ENCODE assay signal across 1 cellular context in the genomic region with DNA sequence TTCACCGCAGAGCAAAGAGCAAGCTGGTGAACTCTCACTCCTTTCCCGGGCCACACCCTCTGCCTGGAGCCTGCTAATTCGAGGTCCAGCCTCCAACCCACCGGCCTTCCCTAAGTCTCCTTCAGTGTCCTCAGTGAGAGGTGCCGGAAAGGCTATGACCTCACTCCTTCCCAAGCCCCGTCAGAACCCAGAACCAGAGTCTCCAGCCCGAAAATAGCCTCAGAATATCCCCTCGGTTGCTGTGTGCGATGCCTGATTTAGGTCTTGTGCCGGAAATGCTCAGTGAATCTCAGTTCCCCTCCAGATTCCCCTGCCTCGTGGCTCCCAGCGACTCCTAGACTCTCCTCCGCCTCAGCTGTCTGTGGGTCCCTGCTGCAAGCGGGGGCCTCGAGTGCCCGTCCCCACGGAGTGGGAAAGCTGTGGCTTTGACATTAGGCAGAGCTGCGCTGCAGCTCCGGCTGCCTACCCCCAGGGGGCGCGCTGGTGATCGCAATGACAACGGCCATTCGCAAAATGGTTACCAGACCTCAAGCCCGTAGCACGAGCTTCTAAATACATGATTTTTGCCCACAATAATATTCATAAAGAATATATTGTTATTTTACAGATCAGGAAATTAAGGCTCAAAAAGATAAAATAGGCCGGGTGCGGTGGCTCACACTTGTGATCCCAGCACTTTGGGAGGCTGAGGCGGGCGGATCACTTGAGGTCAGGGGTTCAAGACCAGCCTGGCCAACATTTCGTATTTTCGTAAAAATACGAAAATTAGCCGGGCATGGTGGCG.
TF ChIP-seq lines count a peak whose summit lies in the region.

No MANE protein-coding gene starts in this region.

TF ChIP-seq in GM12878, 131 proteins besides CTCF, POLR2A, EP300 and RAD21 (continued from another document):
- TF ChIP-seq, protein P1, sequence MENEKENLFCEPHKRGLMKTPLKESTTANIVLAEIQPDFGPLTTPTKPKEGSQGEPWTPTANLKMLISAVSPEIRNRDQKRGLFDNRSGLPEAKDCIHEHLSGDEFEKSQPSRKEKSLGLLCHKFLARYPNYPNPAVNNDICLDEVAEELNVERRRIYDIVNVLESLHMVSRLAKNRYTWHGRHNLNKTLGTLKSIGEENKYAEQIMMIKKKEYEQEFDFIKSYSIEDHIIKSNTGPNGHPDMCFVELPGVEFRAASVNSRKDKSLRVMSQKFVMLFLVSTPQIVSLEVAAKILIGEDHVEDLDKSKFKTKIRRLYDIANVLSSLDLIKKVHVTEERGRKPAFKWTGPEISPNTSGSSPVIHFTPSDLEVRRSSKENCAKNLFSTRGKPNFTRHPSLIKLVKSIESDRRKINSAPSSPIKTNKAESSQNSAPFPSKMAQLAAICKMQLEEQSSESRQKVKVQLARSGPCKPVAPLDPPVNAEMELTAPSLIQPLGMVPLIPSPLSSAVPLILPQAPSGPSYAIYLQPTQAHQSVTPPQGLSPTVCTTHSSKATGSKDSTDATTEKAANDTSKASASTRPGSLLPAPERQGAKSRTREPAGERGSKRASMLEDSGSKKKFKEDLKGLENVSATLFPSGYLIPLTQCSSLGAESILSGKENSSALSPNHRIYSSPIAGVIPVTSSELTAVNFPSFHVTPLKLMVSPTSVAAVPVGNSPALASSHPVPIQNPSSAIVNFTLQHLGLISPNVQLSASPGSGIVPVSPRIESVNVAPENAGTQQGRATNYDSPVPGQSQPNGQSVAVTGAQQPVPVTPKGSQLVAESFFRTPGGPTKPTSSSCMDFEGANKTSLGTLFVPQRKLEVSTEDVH (IDR thresholded peaks at IDR 0.05; ENCODE audit: low read depth, partially characterized antibody), result no peak
- TF ChIP-seq TAF1 (IDR thresholded peaks at IDR 0.05; ENCODE audit: borderline replicate concordance, low read depth, low read length) (no peak), SMC3 (IDR thresholded peaks at IDR 0.05; ENCODE audit: borderline replicate concordance, low read length) (peak; percentile 86), CBX5 (IDR thresholded peaks at IDR 0.05; ENCODE audit: low read depth) (0 out of 2 replicates have a peak, but pooled peaks have one; percentile 33), ZNF217 (IDR thresholded peaks at IDR 0.05) (peak; percentile 66; the same call in 1 of the 2 replicates), CHD1 (IDR thresholded peaks at IDR 0.05; ENCODE audit: low read depth, low read length) (no peak), ZNF274 (IDR thresholded peaks at IDR 0.05; ENCODE audit: insufficient read depth, insufficient read length) (no peak), FOXM1 (IDR thresholded peaks at IDR 0.05; ENCODE audit: low read depth, low read length) (0 out of 2 replicates have a peak, but pooled peaks have one; percentile 34), FOS (IDR thresholded peaks at IDR 0.05; ENCODE audit: borderline replicate concordance, extremely low read depth, insufficient read length) (no peak), NBN (IDR thresholded peaks at IDR 0.05) (no peak), IKZF1 (conservative IDR thresholded peaks at IDR 0.05) (peak; percentile 65; the same call in 1 of the 2 replicates), ZNF24 (IDR thresholded peaks at IDR 0.05) (no peak), IKZF2 (IDR thresholded peaks at IDR 0.05) (peak; percentile 37 to 57; a peak in 3 of 4 replicates), BMI1 (IDR thresholded peaks at IDR 0.05; ENCODE audit: borderline replicate concordance) (no peak)
- TF ChIP-seq, protein P2, sequence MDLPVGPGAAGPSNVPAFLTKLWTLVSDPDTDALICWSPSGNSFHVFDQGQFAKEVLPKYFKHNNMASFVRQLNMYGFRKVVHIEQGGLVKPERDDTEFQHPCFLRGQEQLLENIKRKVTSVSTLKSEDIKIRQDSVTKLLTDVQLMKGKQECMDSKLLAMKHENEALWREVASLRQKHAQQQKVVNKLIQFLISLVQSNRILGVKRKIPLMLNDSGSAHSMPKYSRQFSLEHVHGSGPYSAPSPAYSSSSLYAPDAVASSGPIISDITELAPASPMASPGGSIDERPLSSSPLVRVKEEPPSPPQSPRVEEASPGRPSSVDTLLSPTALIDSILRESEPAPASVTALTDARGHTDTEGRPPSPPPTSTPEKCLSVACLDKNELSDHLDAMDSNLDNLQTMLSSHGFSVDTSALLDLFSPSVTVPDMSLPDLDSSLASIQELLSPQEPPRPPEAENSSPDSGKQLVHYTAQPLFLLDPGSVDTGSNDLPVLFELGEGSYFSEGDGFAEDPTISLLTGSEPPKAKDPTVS (IDR thresholded peaks at IDR 0.05; ENCODE audit: low read depth, low read length), result no peak
- TF ChIP-seq, protein P3, sequence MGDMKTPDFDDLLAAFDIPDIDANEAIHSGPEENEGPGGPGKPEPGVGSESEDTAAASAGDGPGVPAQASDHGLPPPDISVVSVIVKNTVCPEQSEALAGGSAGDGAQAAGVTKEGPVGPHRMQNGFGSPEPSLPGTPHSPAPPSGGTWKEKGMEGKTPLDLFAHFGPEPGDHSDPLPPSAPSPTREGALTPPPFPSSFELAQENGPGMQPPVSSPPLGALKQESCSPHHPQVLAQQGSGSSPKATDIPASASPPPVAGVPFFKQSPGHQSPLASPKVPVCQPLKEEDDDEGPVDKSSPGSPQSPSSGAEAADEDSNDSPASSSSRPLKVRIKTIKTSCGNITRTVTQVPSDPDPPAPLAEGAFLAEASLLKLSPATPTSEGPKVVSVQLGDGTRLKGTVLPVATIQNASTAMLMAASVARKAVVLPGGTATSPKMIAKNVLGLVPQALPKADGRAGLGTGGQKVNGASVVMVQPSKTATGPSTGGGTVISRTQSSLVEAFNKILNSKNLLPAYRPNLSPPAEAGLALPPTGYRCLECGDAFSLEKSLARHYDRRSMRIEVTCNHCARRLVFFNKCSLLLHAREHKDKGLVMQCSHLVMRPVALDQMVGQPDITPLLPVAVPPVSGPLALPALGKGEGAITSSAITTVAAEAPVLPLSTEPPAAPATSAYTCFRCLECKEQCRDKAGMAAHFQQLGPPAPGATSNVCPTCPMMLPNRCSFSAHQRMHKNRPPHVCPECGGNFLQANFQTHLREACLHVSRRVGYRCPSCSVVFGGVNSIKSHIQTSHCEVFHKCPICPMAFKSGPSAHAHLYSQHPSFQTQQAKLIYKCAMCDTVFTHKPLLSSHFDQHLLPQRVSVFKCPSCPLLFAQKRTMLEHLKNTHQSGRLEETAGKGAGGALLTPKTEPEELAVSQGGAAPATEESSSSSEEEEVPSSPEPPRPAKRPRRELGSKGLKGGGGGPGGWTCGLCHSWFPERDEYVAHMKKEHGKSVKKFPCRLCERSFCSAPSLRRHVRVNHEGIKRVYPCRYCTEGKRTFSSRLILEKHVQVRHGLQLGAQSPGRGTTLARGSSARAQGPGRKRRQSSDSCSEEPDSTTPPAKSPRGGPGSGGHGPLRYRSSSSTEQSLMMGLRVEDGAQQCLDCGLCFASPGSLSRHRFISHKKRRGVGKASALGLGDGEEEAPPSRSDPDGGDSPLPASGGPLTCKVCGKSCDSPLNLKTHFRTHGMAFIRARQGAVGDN (IDR thresholded peaks at IDR 0.05), result peak; percentile 83
- TF ChIP-seq, protein P4, sequence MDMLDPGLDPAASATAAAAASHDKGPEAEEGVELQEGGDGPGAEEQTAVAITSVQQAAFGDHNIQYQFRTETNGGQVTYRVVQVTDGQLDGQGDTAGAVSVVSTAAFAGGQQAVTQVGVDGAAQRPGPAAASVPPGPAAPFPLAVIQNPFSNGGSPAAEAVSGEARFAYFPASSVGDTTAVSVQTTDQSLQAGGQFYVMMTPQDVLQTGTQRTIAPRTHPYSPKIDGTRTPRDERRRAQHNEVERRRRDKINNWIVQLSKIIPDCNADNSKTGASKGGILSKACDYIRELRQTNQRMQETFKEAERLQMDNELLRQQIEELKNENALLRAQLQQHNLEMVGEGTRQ (IDR thresholded peaks at IDR 0.05; ENCODE audit: borderline replicate concordance, low read depth, low read length), result no peak
- TF ChIP-seq, protein P5, sequence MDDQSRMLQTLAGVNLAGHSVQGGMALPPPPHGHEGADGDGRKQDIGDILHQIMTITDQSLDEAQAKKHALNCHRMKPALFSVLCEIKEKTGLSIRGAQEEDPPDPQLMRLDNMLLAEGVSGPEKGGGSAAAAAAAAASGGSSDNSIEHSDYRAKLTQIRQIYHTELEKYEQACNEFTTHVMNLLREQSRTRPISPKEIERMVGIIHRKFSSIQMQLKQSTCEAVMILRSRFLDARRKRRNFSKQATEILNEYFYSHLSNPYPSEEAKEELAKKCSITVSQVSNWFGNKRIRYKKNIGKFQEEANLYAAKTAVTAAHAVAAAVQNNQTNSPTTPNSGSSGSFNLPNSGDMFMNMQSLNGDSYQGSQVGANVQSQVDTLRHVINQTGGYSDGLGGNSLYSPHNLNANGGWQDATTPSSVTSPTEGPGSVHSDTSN (IDR thresholded peaks at IDR 0.05; ENCODE audit: insufficient replicate concordance, low read depth, low read length), result no peak
